In the genomic region with DNA sequence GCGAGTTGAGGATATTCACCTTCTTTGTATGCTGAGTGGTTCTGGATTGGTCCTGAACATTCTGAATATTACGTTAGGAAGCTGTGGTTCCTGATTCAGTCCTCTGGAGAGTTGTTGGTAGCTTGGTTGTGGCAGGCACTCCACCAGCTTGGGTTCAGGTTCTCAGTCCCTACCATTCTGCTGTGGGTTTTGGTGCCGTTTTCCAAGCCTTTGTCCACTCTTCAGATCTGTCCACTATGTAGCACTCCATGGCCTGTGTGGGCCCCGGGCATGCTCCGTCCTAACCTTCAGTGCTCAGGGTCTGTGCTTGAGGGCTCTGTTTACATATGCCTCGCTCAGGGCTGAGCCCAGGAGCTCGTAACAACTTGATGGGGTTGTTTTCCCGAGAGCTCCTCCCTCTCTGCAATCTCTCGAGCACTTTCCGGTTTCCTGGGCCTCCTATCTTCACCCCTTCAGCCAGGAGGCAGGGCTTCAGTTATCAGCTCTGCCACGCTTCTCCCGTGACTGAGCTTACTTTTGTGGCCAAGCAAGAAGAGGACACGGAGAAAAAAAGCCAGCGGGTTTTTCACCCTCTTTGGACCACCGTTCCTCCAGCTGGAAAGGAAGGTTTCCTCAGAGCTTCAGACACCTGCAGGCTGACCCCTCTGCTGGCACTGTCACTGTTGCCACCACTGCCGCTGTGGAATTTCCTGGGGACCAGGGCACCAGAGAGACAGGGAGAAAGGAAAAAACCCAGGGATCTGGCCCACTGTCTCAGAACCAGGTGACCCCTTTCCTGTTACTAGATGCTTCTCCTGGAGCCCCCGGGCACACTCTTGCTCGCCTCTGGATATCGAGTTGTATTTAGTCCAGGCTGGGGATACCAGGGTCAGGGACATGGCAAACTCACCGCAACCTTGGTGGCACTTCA, we compare ENCODE assay signal across 1 cellular context.
TF ChIP-seq lines count a peak whose summit lies in the region.

No MANE protein-coding gene starts in this region.

TF ChIP-seq in K562, 482 proteins besides CTCF, POLR2A, EP300 and RAD21 (continued from another document and continues in another):
- TF ChIP-seq NEUROD1 (IDR thresholded peaks at IDR 0.05; ENCODE audit: borderline replicate concordance, low read depth, low read length, partially characterized antibody) (peak; percentile 70), HLTF (IDR thresholded peaks at IDR 0.05) (no peak), ZHX1 (conservative IDR thresholded peaks at IDR 0.05; ENCODE audit: low read length) (no peak), HNRNPK (IDR thresholded peaks at IDR 0.05; ENCODE audit: low read depth, low read length, poor library complexity, severe bottlenecking) (no peak), ARID4B (CRISPR knock-in tag; IDR thresholded peaks at IDR 0.05) (peak; percentile 13; the same call in 1 of the 2 replicates), CCNT2 (IDR thresholded peaks at IDR 0.05; ENCODE audit: borderline replicate concordance, extremely low read depth, insufficient read length, low read depth, low read length) (peak; percentile 69), ARID2 (IDR thresholded peaks at IDR 0.05) (no peak), BCOR (IDR thresholded peaks at IDR 0.05) (peak; percentile 90), CEBPZ (IDR thresholded peaks at IDR 0.05; ENCODE audit: borderline replicate concordance, low read depth, low read length) (no peak), NR1H2 (CRISPR knock-in tag; IDR thresholded peaks at IDR 0.05) (0 out of 2 replicates have a peak, but pooled peaks have one; percentile 75), RUNX1 (IDR thresholded peaks at IDR 0.05; ENCODE audit: low read depth) (peak; percentile 74; the same call in 1 of the 2 replicates), CHD1 (IDR thresholded peaks at IDR 0.05; ENCODE audit: low read length) (peak; percentile 40), ZNF165 (CRISPR knock-in tag; IDR thresholded peaks at IDR 0.05; ENCODE audit: borderline replicate concordance) (no peak), ELF2 (CRISPR knock-in tag; IDR thresholded peaks at IDR 0.05) (peak; percentile 74; the same call in 1 of the 2 replicates), ZNF449 (CRISPR knock-in tag; IDR thresholded peaks at IDR 0.05) (0 out of 2 replicates have a peak, but pooled peaks have one; percentile 37), ZNF830 (CRISPR knock-in tag; IDR thresholded peaks at IDR 0.05) (peak; percentile 92), PYGO2 (tag; IDR thresholded peaks at IDR 0.05) (0 out of 2 replicates have a peak, but pooled peaks have one; percentile 12), ZNF766 (CRISPR knock-in tag; conservative IDR thresholded peaks at IDR 0.05) (peak; percentile 81; the same call in 1 of the 2 replicates), MTA1 (IDR thresholded peaks at IDR 0.05; ENCODE audit: borderline replicate concordance) (peak; percentile 89), TBP (optimal IDR thresholded peaks at IDR 0.05; ENCODE audit: low read depth, low read length) (peak; percentile 84), MTA3 (IDR thresholded peaks at IDR 0.05; ENCODE audit: borderline replicate concordance) (peak; percentile 91), JUND (IDR thresholded peaks at IDR 0.05; ENCODE audit: borderline replicate concordance, low read depth, low read length) (peak; percentile 85), JUND (tag; IDR thresholded peaks at IDR 0.05; ENCODE audit: borderline replicate concordance, low read depth, low read length) (no peak; the same call in 2 of the 3 replicates), MTA2 (IDR thresholded peaks at IDR 0.05; ENCODE audit: low read depth) (peak; percentile 90), ZFPM2 (CRISPR knock-in tag; IDR thresholded peaks at IDR 0.05) (no peak), TARDBP (IDR thresholded peaks at IDR 0.05) (peak; percentile 93), ZBTB2 (IDR thresholded peaks at IDR 0.05) (peak; percentile 90)
- TF ChIP-seq, protein P1, sequence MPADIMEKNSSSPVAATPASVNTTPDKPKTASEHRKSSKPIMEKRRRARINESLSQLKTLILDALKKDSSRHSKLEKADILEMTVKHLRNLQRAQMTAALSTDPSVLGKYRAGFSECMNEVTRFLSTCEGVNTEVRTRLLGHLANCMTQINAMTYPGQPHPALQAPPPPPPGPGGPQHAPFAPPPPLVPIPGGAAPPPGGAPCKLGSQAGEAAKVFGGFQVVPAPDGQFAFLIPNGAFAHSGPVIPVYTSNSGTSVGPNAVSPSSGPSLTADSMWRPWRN (IDR thresholded peaks at IDR 0.05; ENCODE audit: low read depth), result peak; percentile 100
- TF ChIP-seq, protein P2, sequence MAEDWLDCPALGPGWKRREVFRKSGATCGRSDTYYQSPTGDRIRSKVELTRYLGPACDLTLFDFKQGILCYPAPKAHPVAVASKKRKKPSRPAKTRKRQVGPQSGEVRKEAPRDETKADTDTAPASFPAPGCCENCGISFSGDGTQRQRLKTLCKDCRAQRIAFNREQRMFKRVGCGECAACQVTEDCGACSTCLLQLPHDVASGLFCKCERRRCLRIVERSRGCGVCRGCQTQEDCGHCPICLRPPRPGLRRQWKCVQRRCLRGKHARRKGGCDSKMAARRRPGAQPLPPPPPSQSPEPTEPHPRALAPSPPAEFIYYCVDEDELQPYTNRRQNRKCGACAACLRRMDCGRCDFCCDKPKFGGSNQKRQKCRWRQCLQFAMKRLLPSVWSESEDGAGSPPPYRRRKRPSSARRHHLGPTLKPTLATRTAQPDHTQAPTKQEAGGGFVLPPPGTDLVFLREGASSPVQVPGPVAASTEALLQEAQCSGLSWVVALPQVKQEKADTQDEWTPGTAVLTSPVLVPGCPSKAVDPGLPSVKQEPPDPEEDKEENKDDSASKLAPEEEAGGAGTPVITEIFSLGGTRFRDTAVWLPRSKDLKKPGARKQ (CRISPR knock-in tag; IDR thresholded peaks at IDR 0.05), result no peak
- TF ChIP-seq, protein P3, sequence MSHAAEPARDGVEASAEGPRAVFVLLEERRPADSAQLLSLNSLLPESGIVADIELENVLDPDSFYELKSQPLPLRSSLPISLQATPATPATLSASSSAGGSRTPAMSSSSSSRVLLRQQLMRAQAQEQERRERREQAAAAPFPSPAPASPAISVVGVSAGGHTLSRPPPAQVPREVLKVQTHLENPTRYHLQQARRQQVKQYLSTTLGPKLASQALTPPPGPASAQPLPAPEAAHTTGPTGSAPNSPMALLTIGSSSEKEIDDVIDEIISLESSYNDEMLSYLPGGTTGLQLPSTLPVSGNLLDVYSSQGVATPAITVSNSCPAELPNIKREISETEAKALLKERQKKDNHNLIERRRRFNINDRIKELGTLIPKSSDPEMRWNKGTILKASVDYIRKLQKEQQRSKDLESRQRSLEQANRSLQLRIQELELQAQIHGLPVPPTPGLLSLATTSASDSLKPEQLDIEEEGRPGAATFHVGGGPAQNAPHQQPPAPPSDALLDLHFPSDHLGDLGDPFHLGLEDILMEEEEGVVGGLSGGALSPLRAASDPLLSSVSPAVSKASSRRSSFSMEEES (CRISPR knock-in tag; IDR thresholded peaks at IDR 0.05), result peak; percentile 49; the same call in 1 of the 2 replicates
- TF ChIP-seq, protein P4, sequence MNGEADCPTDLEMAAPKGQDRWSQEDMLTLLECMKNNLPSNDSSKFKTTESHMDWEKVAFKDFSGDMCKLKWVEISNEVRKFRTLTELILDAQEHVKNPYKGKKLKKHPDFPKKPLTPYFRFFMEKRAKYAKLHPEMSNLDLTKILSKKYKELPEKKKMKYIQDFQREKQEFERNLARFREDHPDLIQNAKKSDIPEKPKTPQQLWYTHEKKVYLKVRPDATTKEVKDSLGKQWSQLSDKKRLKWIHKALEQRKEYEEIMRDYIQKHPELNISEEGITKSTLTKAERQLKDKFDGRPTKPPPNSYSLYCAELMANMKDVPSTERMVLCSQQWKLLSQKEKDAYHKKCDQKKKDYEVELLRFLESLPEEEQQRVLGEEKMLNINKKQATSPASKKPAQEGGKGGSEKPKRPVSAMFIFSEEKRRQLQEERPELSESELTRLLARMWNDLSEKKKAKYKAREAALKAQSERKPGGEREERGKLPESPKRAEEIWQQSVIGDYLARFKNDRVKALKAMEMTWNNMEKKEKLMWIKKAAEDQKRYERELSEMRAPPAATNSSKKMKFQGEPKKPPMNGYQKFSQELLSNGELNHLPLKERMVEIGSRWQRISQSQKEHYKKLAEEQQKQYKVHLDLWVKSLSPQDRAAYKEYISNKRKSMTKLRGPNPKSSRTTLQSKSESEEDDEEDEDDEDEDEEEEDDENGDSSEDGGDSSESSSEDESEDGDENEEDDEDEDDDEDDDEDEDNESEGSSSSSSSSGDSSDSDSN (IDR thresholded peaks at IDR 0.05; ENCODE audit: borderline replicate concordance in 1 of 2, low read depth in 2 of 2, low read length in 2 of 2), result peak; percentile 44 to 87; a peak in 3 of 4 replicates
